ENCODE assay signal across 12 cellular contexts in the genomic region with DNA sequence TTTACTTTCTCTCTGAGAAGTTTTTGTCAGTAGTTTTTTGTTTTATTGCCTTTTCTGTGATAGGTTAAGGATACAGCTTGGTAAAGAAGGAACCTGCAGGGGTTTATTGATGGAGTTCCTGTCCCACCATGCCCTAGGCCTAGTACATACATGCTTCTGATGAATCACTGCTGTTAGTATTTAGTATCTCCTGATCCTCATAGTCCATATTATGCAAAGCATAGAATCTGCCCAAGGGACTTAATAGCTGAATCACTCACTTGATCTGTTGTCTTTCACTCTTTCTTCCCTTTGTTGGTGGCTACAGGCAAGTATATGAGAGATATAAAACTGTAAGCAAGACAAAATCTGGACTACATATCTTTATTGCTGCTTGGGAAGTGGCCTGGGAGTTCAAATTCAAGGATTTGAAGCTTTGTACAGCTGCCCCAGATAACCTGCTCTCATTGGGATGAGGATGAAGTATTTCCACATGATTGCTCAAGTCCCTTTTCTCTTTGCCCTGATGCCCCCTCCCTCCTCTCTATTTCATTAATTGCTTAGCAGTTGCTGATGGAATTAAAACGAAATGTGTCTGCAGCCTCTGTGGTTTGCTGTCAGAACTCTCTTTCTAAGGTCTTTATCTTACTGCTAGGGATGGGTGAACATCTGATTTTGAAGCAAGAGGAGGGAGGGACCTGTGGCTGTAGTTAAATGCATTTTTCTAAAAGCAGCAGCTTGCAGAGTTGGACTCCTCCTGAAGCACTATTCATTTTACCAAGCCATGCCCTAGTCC.
DNase-seq lines count a peak whose midpoint lies in the region; ATAC-seq, FAIRE-seq and TF ChIP-seq lines count a peak whose summit lies in the region.
"Had no signal": no experiment of that assay in that cellular context is flagged by ENCODE, and none has a peak within 500 bp of the region (broad histone marks: within the 10 kb centered on the region; RNA-seq: fewer than 3 reads in every experiment).

No MANE protein-coding gene starts in this region.

- peaks cover 22% of the 10 kb centered on the region for H3F3A ChIP-seq in DOHH2 (ENCODE audit: control insufficient read depth, insufficient read depth)

- peak overlapping the region; percentile 48 for H3K4me2 ChIP-seq in DOHH2 (ENCODE audit: low read length)
- H3K4me2 ChIP-seq in osteoblast (ENCODE audit: insufficient read depth, low read length) = no peak overlapping the region
- H3K4me2 ChIP-seq: PC-9 had no signal

- no peaks in the 10 kb centered on the region for H3K36me3 ChIP-seq in DOHH2 (ENCODE audit: control insufficient read depth, low read length)
- H3K36me3 ChIP-seq in osteoblast (ENCODE audit: insufficient read depth, low read length) = no peaks in the 10 kb centered on the region

- no peaks in the 10 kb centered on the region for H3K27me3 Mint-ChIP-seq in effector memory CD8-positive, alpha-beta T cell

- TF ChIP-seq POLR2A in H54 (IDR thresholded peaks at IDR 0.05; ENCODE audit: low read depth, low read length) = no peak

- H3K9me3 Mint-ChIP-seq in effector memory CD8-positive, alpha-beta T cell = no peaks in the 10 kb centered on the region

- H3K4me3 Mint-ChIP-seq in effector memory CD8-positive, alpha-beta T cell = no peak overlapping the region

- no peak for TF ChIP-seq CTCF in DOHH2 (IDR thresholded peaks at IDR 0.05; ENCODE audit: low read depth, low read length, poor library complexity, severe bottlenecking)
- no peak for TF ChIP-seq CTCF in osteoblast (IDR thresholded peaks at IDR 0.05; ENCODE audit: extremely low read depth, low read depth, low read length)

- DNase-seq in OCI-M1 (lab: John Stamatoyannopoulos, UW) (peak; percentile 40), osteoblast (ENCODE audit: insufficient read length, low spot score, missing footprints) (peak; percentile 85), NCI-H128 (lab: John Stamatoyannopoulos, UW; ENCODE audit: unreplicated experiment) (no peak), H54 (ENCODE audit: insufficient read length, low spot score) (no peak), NCI-H510A treated with DMSO at 0.1 percent for 48 hours (lab: John Stamatoyannopoulos, UW) (no peak)
- DNase-seq in effector memory CD8-positive, alpha-beta T cell = no peak
- DNase-seq: H7, head of caudate nucleus, occipital lobe had no signal

- H2AFZ ChIP-seq in osteoblast (ENCODE audit: low read length) = no peak overlapping the region
- H2AFZ ChIP-seq: PC-9 had no signal

- H3K9me3 ChIP-seq in DOHH2 (ENCODE audit: control insufficient read depth, insufficient read depth, low read length) (no peaks in the 10 kb centered on the region), osteoblast (ENCODE audit: low read depth, low read length) (no peaks in the 10 kb centered on the region)

- H3K79me2 ChIP-seq in DOHH2 (ENCODE audit: control insufficient read depth, low read length) = peaks cover 49% of the 10 kb centered on the region
- H3K79me2 ChIP-seq in osteoblast (ENCODE audit: insufficient read depth, low read length) = peaks cover 56% of the 10 kb centered on the region

- H3K4me1 Mint-ChIP-seq in effector memory CD8-positive, alpha-beta T cell (ENCODE audit: low read depth in 2 of 2) = peaks cover 16 to 31% of the 10 kb centered on the region in 2 donors

- H3K27me3 ChIP-seq in DOHH2 (ENCODE audit: control insufficient read depth, low read length) (no peaks in the 10 kb centered on the region), osteoblast (ENCODE audit: insufficient read depth, low read length) (no peaks in the 10 kb centered on the region)

- no peaks in the 10 kb centered on the region for H3K9me2 ChIP-seq in DOHH2 (replicated peaks; ENCODE audit: control insufficient read depth, low read length)

- H3K27ac ChIP-seq in DOHH2 (ENCODE audit: low read depth, low read length) = peak overlapping the region; percentile 52
- H3K27ac ChIP-seq in osteoblast (ENCODE audit: low read depth, low read length) = peak overlapping the region; percentile 25
- H3K27ac ChIP-seq: PC-9 had no signal

- H3K27ac Mint-ChIP-seq in effector memory CD8-positive, alpha-beta T cell = peak overlapping the region; percentile 3 to 39

- H3K4me3 ChIP-seq in DOHH2 (ENCODE audit: low read length) (peak overlapping the region; percentile 23), osteoblast (ENCODE audit: insufficient read depth, low read length) (no peak overlapping the region)
- H3K4me3 ChIP-seq: PC-9 had no signal

- peaks cover 51% of the 10 kb centered on the region for H3K4me1 ChIP-seq in DOHH2 (ENCODE audit: control insufficient read depth, low read length)
- peaks cover 6% of the 10 kb centered on the region for H3K4me1 ChIP-seq in osteoblast (ENCODE audit: insufficient read depth, low read length)

- no peaks in the 10 kb centered on the region for H4K20me1 ChIP-seq in DOHH2 (ENCODE audit: control insufficient read depth, insufficient read depth, low read depth, low read length)
- H4K20me1 ChIP-seq in osteoblast (ENCODE audit: insufficient read depth, low read length) = peaks cover 16% of the 10 kb centered on the region

- ATAC-seq in effector memory CD8-positive, alpha-beta T cell (replicated peaks) = no peak
- ATAC-seq in HG02884 (IDR thresholded peaks at IDR 0.05; ENCODE audit: unreplicated experiment) = no peak

- FAIRE-seq in H54 (lab: Jason Lieb, UNC) = no peak

- peaks cover 4% of the 10 kb centered on the region for H3K36me3 Mint-ChIP-seq in effector memory CD8-positive, alpha-beta T cell (ENCODE audit: insufficient read depth)

Comparison
In these comparisons a context has a peak if more than half of its experiments do, and no peak if none do; other contexts are left out.
1. DNase-seq: peak in OCI-M1 (single experiment) and osteoblast (single experiment); none in effector memory CD8-positive, alpha-beta T cell (0 of 3), NCI-H128 (single experiment), H54 (single experiment) and NCI-H510A treated with DMSO at 0.1 percent for 48 hours (single experiment).